In the genomic region with DNA sequence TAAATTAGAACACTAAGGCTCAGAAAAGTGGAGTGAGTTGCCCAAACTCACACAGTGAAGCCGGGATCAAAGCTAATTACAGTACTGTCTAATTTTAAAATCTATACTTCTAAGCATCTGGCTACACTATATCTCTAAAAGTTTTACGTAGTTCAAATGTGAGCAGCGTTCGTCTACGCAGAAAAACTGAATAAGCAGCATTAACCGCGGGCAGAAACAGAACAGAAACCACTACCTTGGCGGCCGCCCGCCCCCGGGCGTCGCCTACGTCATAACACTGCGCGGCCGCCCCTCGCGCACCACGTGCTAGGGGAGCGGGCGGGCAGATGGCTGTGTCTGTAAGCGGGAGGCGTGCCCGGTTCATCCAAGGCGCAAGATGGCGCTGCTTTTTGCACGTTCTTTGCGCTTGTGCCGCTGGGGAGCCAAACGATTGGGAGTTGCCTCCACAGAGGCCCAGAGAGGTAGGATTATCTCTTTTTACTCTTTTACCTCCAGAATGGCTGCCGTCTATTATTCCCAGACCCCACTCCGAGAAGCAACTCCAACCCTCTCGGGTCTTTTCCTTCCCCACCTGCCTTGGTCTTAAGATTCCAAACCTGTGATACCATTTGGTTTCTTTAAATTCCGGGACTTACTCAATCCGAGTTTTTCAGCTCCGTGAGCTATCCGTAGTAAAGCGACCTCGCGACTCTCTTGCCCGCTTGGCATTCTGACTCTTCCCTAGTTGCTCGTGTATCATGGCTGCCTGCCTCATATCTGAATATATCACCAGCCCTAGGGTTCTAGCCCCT, we compare ENCODE assay signal across 8 cellular contexts. TPM values are rescaled to one million over a fixed set of nuclear protein-coding genes. Genes with fewer than 3 reads are reported as not detected.
A peak's percentile ranks its signal among the peaks of the same experiment; 100 is the strongest.
DNase-seq lines count a peak whose midpoint lies in the region; ATAC-seq and TF ChIP-seq lines count a peak whose summit lies in the region.

SPRYD4 (plus strand) TSS at position 363 of the 791 bp plus-strand sequence; CDS start at position 377, 14 bp downstream.

- peaks cover 38% of the 10 kb centered on the region for H3K79me2 ChIP-seq in OCI-LY3 (ENCODE audit: low read length)

- no peaks in the 10 kb centered on the region for H4K20me1 ChIP-seq in IMR-90 (ENCODE audit: insufficient read depth, low read length)
- H4K20me1 ChIP-seq in OCI-LY3 (ENCODE audit: insufficient read depth, low read length): no peaks in the 10 kb centered on the region

- H2AFZ ChIP-seq in IMR-90 (replicated peaks; ENCODE audit: low read length, poor library complexity) (peak within 1 kb of the TSS; percentile 87), OCI-LY3 (ENCODE audit: low read depth, low read length) (peak within 1 kb of the TSS; percentile 89)

- peak within 1 kb of the TSS; percentile 64 for H3K27ac ChIP-seq in IMR-90 (ENCODE audit: insufficient read depth, low read length)
- H3K27ac ChIP-seq in OCI-LY3 (ENCODE audit: low read length): peak within 1 kb of the TSS; percentile 74
- peak within 1 kb of the TSS; percentile 56 for H3K27ac ChIP-seq in muscle layer of colon (ENCODE audit: low read depth, low read length)

- H3K9me3 ChIP-seq in IMR-90 (ENCODE audit: control insufficient read depth, insufficient read depth, low read length) (no peaks in the 10 kb centered on the region), OCI-LY3 (ENCODE audit: insufficient read depth, low read length) (no peaks in the 10 kb centered on the region), muscle layer of colon (ENCODE audit: low read length) (no peaks in the 10 kb centered on the region)

- DNase-seq in DMS 273 treated with DMSO at 0.1 percent for 48 hours (lab: John Stamatoyannopoulos, UW) (peak; percentile 72), IMR-90 (peak; percentile 90), activated T-cell treated with anti-CD3 and anti-CD28 coated beads for 4 hours (peak; percentile 88), erythroblast (lab: John Stamatoyannopoulos, UW) (peak; percentile 97 to 98)
- DNase-seq in stimulated activated CD8-positive, alpha-beta memory T cell treated with anti-CD3 and anti-CD28 coated beads, Interleukin-7, amount 100 ng/mL, for 1 hour (ENCODE audit: low read depth in 2 of 2): peak; percentile 86 to 88

- H3K27me3 ChIP-seq in IMR-90 (ENCODE audit: control insufficient read depth, insufficient read depth, low read length) (no peaks in the 10 kb centered on the region), OCI-LY3 (ENCODE audit: low read depth, low read length) (no peaks in the 10 kb centered on the region), muscle layer of colon (ENCODE audit: control insufficient read depth in 1 of 2, insufficient read depth in 2 of 2, low read length in 2 of 2) (no peaks in the 10 kb centered on the region)

- peak within 1 kb of the TSS; percentile 77 for H3K18ac ChIP-seq in IMR-90 (ENCODE audit: low read depth, low read length)

- peak within 1 kb of the TSS; percentile 91 for H2AK9ac ChIP-seq in IMR-90 (replicated peaks; ENCODE audit: low read depth, low read length, poor library complexity)

- dilution Hi-C loops in IMR-90 (cut with HindIII; ENCODE audit: low sequenced_read_pairs, unreplicated experiment): no loop called here

- peak within 1 kb of the TSS; percentile 81 for H4K5ac ChIP-seq in IMR-90 (ENCODE audit: low read depth, low read length)

- intact Hi-C loops in IMR-90 (cut with micrococcal nuclease): no loop called here

- ATAC-seq in GM21528 (IDR thresholded peaks at IDR 0.05; ENCODE audit: low FRiP score, unreplicated experiment): peak; percentile 78
- peak; percentile 93 for ATAC-seq in IMR-90 (ENCODE audit: low read depth)

- BruUV-seq in IMR-90 (replicated peaks; lab: Mats Ljungman, UMichigan): no TSS peak

- peak within 1 kb of the TSS; percentile 33 for H2AK5ac ChIP-seq in IMR-90 (ENCODE audit: low read depth, low read length)

- H4K91ac ChIP-seq in IMR-90 (ENCODE audit: insufficient read depth, low read depth, low read length): peak within 1 kb of the TSS; percentile 80

- WGBS in IMR-90 (ENCODE audit: extremely low coverage in 2 of 2, insufficient read length in 1 of 2), 2 experiments: 0% methylated on average over 29 of the region's 43 CpGs; no CpG with 5 or more reads in 1 of the 2 experiments

- H3K14ac ChIP-seq in IMR-90 (replicated peaks; ENCODE audit: low read depth, low read length): peak within 1 kb of the TSS; percentile 86

- peak within 1 kb of the TSS; percentile 86 for H3K23ac ChIP-seq in IMR-90 (ENCODE audit: low read depth, low read length)

- peak within 1 kb of the TSS; percentile 82 to 97 for H4K8ac ChIP-seq in IMR-90 (ENCODE audit: low read depth in 2 of 2, low read length in 2 of 2)

- H3K9ac ChIP-seq in IMR-90 (ENCODE audit: low read depth, low read length) (peak within 1 kb of the TSS; percentile 86), OCI-LY3 (ENCODE audit: low read length) (peak within 1 kb of the TSS; percentile 100), muscle layer of colon (ENCODE audit: low read length) (peak within 1 kb of the TSS; percentile 100)

- H3K9me1 ChIP-seq in IMR-90 (ENCODE audit: insufficient read depth, low read length): peaks cover 15% of the 10 kb centered on the region; the same call in 1 of the 2 replicates

- peak within 1 kb of the TSS; percentile 85 for H3K4ac ChIP-seq in IMR-90 (ENCODE audit: low read depth, low read length)

- H3K4me1 ChIP-seq in IMR-90 (ENCODE audit: control insufficient read depth, insufficient read depth, low read length) (peaks cover 4% of the 10 kb centered on the region), OCI-LY3 (ENCODE audit: low read length) (peaks cover 13% of the 10 kb centered on the region), muscle layer of colon (ENCODE audit: insufficient read depth, low read length) (peaks cover 15% of the 10 kb centered on the region)

- H2BK5ac ChIP-seq in IMR-90 (ENCODE audit: low read depth, low read length, poor library complexity, severe bottlenecking): peak within 1 kb of the TSS; percentile 77

- H3K4me2 ChIP-seq in IMR-90 (ENCODE audit: low read depth, low read length) (peak within 1 kb of the TSS; percentile 84), OCI-LY3 (ENCODE audit: low read length) (peak within 1 kb of the TSS; percentile 96)

- POLR2A ChIA-PET in IMR-90 (lab: Charles Lee; ENCODE audit: unreplicated experiment): no interaction called here

- H3K36me3 ChIP-seq in IMR-90 (ENCODE audit: control insufficient read depth, insufficient read depth, low read length): peaks cover 5% of the 10 kb centered on the region
- peaks cover 28% of the 10 kb centered on the region for H3K36me3 ChIP-seq in OCI-LY3 (replicated peaks; ENCODE audit: low read depth, low read length)
- no peaks in the 10 kb centered on the region for H3K36me3 ChIP-seq in muscle layer of colon (ENCODE audit: insufficient read depth, low read length)

- peak; percentile 36 for TF ChIP-seq CTCF in IMR-90 (conservative IDR thresholded peaks at IDR 0.05; ENCODE audit: low read depth, low read length)
- peak; percentile 54 for TF ChIP-seq CTCF in OCI-LY3 (IDR thresholded peaks at IDR 0.05; ENCODE audit: low read depth, low read length)

- in situ Hi-C loops in IMR-90 (cut with MboI; ENCODE audit: low sequenced_read_pairs): loop anchor here (10.0 kb wide), 1 partner anchor 114 kb away; no protein-coding TSS in a partner anchor

- H2BK15ac ChIP-seq in IMR-90 (ENCODE audit: low read depth, low read length): no peak within 1 kb of the TSS

- CTCF ChIA-PET in IMR-90 (lab: Yijun Ruan, JAX): no interaction called here

- H3K79me1 ChIP-seq in IMR-90 (ENCODE audit: low read depth in 1 of 2, low read length in 2 of 2): peaks cover 31 to 42% of the 10 kb centered on the region in 2 experiments

- peak within 1 kb of the TSS; percentile 84 for H3K4me3 ChIP-seq in IMR-90 (ENCODE audit: insufficient read depth, low read depth, low read length)
- peak within 1 kb of the TSS; percentile 98 for H3K4me3 ChIP-seq in OCI-LY3 (ENCODE audit: low read length)
- peak within 1 kb of the TSS; percentile 58 to 100 for H3K4me3 ChIP-seq in muscle layer of colon (ENCODE audit: low read depth in 1 of 2, low read length in 2 of 2)

- H2BK120ac ChIP-seq in IMR-90 (ENCODE audit: low read depth, low read length): peak within 1 kb of the TSS; percentile 18

- peak; percentile 85 for TF ChIP-seq POLR2A in IMR-90 (IDR thresholded peaks at IDR 0.05; ENCODE audit: low read depth, low read length)
- peak; percentile 95 for TF ChIP-seq POLR2A in erythroblast (IDR thresholded peaks at IDR 0.05; ENCODE audit: low read length)

- H2BK20ac ChIP-seq in IMR-90 (ENCODE audit: low read depth, low read length): no peak within 1 kb of the TSS

- H3K56ac ChIP-seq in IMR-90 (ENCODE audit: extremely low read depth, insufficient read depth, low read length): peak within 1 kb of the TSS; percentile 88

- no peak for TF ChIP-seq RAD21 in IMR-90 (IDR thresholded peaks at IDR 0.05; ENCODE audit: low read length)

TF ChIP-seq in IMR-90, 13 proteins besides CTCF, POLR2A, EP300 and RAD21 (continues in another document):
- TF ChIP-seq, protein P1, sequence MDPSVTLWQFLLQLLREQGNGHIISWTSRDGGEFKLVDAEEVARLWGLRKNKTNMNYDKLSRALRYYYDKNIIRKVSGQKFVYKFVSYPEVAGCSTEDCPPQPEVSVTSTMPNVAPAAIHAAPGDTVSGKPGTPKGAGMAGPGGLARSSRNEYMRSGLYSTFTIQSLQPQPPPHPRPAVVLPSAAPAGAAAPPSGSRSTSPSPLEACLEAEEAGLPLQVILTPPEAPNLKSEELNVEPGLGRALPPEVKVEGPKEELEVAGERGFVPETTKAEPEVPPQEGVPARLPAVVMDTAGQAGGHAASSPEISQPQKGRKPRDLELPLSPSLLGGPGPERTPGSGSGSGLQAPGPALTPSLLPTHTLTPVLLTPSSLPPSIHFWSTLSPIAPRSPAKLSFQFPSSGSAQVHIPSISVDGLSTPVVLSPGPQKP (IDR thresholded peaks at IDR 0.05; ENCODE audit: borderline replicate concordance, low read depth, low read length): no peak
- 0 out of 2 replicates have a peak, but pooled peaks have one; percentile 0 for TF ChIP-seq MAFK (IDR thresholded peaks at IDR 0.05; ENCODE audit: low read depth, low read length)
- TF ChIP-seq MXI1 (IDR thresholded peaks at IDR 0.05; ENCODE audit: borderline replicate concordance, low read depth, low read length): peak; percentile 99
- no peak for TF ChIP-seq CEBPB (IDR thresholded peaks at IDR 0.05; ENCODE audit: low read depth, low read length)
- peak; percentile 58 for TF ChIP-seq BHLHE40 (IDR thresholded peaks at IDR 0.05; ENCODE audit: low read depth, low read length)
- TF ChIP-seq CHD1 (IDR thresholded peaks at IDR 0.05; ENCODE audit: low read depth, low read length): no peak
- TF ChIP-seq NFE2L2 (IDR thresholded peaks at IDR 0.05; ENCODE audit: low read depth, low read length): no peak
- no peak for TF ChIP-seq RFX5 (IDR thresholded peaks at IDR 0.05; ENCODE audit: low read depth, low read length)
- TF ChIP-seq RCOR1 (IDR thresholded peaks at IDR 0.05; ENCODE audit: insufficient replicate concordance, low read length): no peak
- no peak for TF ChIP-seq FOS (IDR thresholded peaks at IDR 0.05; ENCODE audit: low read depth, low read length)
- peak; percentile 93 for TF ChIP-seq MAZ (IDR thresholded peaks at IDR 0.05; ENCODE audit: borderline replicate concordance, low read depth, low read length)

RNA-seq across cellular contexts. Expression of gene SPRYD4, which starts in this region (rescaled TPM):
- total RNA-seq in IMR-90 (2012; rRNA removed): 1.4 and 1.8 TPM in 2 replicates
- 1.7 TPM in 2 replicates for polyA plus RNA-seq in IMR-90 (2012; rRNA removed)
- 1.2 and 1.4 TPM in 2 replicates for polyA plus RNA-seq in IMR-90 (2012; cell fraction: cytosol; rRNA removed)
- 2.0 and 4.2 TPM in 2 replicates for polyA plus RNA-seq in IMR-90 (2012; cell fraction: nucleus; rRNA removed; ENCODE audit: low replicate concordance)

Comparison
In these comparisons a context has a peak if more than half of its experiments do, and no peak if none do; other contexts are left out.
1. Peak in every context shown above with its lines: DNase-seq, ATAC-seq, H3K4me3 ChIP-seq and H3K27ac ChIP-seq.